In the genomic region with DNA sequence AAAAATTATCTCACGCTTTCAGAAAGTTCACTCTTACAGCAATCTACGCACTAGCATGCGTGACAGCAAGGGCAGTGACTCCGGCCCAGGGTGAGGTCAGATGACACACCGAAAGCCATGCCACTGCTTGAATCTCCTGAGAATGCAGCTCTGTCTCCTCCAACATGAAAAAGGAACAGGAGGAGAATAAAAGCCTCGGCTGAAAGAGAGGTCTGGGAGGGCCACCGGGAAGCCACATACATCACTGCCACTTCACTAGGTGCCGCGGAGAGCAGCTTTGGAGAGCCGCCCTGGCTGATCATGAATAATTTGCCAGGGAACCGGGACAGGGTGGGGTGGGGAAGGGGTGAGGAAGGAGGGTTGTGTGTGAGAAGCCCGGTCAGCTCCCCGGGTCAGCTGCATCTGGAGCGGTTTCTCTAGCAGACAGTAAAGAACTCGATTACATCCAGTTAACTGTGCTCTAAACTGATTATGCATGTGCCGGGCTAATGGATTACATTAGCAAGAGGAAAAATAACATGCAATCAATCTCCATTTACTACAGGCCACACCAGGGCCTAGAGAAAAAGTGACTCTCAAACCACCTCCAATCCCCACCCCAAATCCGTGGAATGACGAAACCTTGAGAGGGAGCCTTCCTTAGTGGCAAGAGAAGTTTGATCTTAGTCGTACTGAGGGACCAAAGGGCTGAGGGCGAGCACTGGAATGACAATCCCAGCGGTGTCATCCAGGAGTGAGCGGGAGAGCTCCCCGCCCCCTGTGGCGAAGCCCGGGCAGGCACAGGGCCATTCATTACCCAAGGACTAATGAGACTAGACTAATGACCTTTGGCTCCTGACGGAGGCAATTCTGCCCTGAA, we compare ENCODE assay signal across 1 cellular context.
TF ChIP-seq lines count a peak whose summit lies in the region.

No MANE protein-coding gene starts in this region.

TF ChIP-seq in GM23338, 12 proteins besides CTCF, POLR2A, EP300 and RAD21 (continued from another document):
- TF ChIP-seq, protein P1, sequence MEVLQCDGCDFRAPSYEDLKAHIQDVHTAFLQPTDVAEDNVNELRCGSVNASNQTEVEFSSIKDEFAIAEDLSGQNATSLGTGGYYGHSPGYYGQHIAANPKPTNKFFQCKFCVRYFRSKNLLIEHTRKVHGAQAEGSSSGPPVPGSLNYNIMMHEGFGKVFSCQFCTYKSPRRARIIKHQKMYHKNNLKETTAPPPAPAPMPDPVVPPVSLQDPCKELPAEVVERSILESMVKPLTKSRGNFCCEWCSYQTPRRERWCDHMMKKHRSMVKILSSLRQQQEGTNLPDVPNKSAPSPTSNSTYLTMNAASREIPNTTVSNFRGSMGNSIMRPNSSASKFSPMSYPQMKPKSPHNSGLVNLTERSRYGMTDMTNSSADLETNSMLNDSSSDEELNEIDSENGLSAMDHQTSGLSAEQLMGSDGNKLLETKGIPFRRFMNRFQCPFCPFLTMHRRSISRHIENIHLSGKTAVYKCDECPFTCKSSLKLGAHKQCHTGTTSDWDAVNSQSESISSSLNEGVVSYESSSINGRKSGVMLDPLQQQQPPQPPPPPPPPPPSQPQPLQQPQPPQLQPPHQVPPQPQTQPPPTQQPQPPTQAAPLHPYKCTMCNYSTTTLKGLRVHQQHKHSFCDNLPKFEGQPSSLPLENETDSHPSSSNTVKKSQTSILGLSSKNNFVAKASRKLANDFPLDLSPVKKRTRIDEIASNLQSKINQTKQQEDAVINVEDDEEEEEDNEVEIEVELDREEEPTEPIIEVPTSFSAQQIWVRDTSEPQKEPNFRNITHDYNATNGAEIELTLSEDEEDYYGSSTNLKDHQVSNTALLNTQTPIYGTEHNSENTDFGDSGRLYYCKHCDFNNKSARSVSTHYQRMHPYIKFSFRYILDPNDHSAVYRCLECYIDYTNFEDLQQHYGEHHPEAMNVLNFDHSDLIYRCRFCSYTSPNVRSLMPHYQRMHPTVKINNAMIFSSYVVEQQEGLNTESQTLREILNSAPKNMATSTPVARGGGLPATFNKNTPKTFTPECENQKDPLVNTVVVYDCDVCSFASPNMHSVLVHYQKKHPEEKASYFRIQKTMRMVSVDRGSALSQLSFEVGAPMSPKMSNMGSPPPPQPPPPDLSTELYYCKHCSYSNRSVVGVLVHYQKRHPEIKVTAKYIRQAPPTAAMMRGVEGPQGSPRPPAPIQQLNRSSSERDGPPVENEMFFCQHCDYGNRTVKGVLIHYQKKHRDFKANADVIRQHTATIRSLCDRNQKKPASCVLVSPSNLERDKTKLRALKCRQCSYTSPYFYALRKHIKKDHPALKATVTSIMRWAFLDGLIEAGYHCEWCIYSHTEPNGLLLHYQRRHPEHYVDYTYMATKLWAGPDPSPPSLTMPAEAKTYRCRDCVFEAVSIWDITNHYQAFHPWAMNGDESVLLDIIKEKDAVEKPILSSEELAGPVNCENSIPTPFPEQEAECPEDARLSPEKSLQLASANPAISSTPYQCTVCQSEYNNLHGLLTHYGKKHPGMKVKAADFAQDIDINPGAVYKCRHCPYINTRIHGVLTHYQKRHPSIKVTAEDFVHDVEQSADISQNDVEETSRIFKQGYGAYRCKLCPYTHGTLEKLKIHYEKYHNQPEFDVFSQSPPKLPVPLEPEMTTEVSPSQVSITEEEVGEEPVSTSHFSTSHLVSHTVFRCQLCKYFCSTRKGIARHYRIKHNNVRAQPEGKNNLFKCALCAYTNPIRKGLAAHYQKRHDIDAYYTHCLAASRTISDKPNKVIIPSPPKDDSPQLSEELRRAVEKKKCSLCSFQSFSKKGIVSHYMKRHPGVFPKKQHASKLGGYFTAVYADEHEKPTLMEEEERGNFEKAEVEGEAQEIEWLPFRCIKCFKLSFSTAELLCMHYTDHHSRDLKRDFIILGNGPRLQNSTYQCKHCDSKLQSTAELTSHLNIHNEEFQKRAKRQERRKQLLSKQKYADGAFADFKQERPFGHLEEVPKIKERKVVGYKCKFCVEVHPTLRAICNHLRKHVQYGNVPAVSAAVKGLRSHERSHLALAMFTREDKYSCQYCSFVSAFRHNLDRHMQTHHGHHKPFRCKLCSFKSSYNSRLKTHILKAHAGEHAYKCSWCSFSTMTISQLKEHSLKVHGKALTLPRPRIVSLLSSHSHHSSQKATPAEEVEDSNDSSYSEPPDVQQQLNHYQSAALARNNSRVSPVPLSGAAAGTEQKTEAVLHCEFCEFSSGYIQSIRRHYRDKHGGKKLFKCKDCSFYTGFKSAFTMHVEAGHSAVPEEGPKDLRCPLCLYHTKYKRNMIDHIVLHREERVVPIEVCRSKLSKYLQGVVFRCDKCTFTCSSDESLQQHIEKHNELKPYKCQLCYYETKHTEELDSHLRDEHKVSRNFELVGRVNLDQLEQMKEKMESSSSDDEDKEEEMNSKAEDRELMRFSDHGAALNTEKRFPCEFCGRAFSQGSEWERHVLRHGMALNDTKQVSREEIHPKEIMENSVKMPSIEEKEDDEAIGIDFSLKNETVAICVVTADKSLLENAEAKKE (CRISPR knock-in tag; IDR thresholded peaks at IDR 0.05), result no peak
- TF ChIP-seq ZNF331 (CRISPR knock-in tag; IDR thresholded peaks at IDR 0.05; ENCODE audit: low read depth), result no peak
- TF ChIP-seq, protein P2, sequence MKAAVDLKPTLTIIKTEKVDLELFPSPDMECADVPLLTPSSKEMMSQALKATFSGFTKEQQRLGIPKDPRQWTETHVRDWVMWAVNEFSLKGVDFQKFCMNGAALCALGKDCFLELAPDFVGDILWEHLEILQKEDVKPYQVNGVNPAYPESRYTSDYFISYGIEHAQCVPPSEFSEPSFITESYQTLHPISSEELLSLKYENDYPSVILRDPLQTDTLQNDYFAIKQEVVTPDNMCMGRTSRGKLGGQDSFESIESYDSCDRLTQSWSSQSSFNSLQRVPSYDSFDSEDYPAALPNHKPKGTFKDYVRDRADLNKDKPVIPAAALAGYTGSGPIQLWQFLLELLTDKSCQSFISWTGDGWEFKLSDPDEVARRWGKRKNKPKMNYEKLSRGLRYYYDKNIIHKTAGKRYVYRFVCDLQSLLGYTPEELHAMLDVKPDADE (IDR thresholded peaks at IDR 0.05), result no peak
- TF ChIP-seq, protein P3, sequence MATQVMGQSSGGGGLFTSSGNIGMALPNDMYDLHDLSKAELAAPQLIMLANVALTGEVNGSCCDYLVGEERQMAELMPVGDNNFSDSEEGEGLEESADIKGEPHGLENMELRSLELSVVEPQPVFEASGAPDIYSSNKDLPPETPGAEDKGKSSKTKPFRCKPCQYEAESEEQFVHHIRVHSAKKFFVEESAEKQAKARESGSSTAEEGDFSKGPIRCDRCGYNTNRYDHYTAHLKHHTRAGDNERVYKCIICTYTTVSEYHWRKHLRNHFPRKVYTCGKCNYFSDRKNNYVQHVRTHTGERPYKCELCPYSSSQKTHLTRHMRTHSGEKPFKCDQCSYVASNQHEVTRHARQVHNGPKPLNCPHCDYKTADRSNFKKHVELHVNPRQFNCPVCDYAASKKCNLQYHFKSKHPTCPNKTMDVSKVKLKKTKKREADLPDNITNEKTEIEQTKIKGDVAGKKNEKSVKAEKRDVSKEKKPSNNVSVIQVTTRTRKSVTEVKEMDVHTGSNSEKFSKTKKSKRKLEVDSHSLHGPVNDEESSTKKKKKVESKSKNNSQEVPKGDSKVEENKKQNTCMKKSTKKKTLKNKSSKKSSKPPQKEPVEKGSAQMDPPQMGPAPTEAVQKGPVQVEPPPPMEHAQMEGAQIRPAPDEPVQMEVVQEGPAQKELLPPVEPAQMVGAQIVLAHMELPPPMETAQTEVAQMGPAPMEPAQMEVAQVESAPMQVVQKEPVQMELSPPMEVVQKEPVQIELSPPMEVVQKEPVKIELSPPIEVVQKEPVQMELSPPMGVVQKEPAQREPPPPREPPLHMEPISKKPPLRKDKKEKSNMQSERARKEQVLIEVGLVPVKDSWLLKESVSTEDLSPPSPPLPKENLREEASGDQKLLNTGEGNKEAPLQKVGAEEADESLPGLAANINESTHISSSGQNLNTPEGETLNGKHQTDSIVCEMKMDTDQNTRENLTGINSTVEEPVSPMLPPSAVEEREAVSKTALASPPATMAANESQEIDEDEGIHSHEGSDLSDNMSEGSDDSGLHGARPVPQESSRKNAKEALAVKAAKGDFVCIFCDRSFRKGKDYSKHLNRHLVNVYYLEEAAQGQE (IDR thresholded peaks at IDR 0.05; ENCODE audit: unreplicated experiment), result no peak
- TF ChIP-seq NANOG (IDR thresholded peaks at IDR 0.05; ENCODE audit: borderline replicate concordance), result no peak
- no peak for TF ChIP-seq JUNB (IDR thresholded peaks at IDR 0.05; ENCODE audit: unreplicated experiment)
- TF ChIP-seq POLR2AphosphoS5 (IDR thresholded peaks at IDR 0.05; ENCODE audit: low read depth), result no peak
